In genomic region chr3:167626490-167626889, GRCh38 we compare ENCODE assay signal across 20 cellular contexts. TPM values are rescaled to one million over a fixed set of nuclear protein-coding genes. Genes with fewer than 3 reads are reported as not detected.
"Had no signal": no experiment of that assay in that cellular context is flagged by ENCODE, and none has a peak within 500 bp of the region (broad histone marks: within the 10 kb centered on the region; RNA-seq: fewer than 3 reads in every experiment).

No MANE protein-coding gene starts in this region.

- H3K4me1 ChIP-seq: body of pancreas, heart left ventricle, lower lobe of right lung, sigmoid colon, tibial nerve had no signal

- H3K27ac ChIP-seq: body of pancreas, coronary artery, heart left ventricle, lower lobe of right lung, sigmoid colon, tibial nerve had no signal

- H3K4me3 ChIP-seq: body of pancreas, coronary artery, heart left ventricle, lower lobe of right lung, sigmoid colon, tibial nerve had no signal

- DNase-seq: activated CD4-positive, alpha-beta T cell treated with anti-CD3 and anti-CD28 coated beads, Interleukin-2, amount 10 ng/mL, durations not matched to agents 24 days and 14 days; activated CD4-positive, CD25-positive, alpha-beta regulatory T cell; activated CD8-positive, alpha-beta memory T cell treated with anti-CD3 and anti-CD28 coated beads, Interleukin-2, amount 50 U/mL, for 4 hours; activated CD8-positive, alpha-beta T cell treated with anti-CD3 and anti-CD28 coated beads, Interleukin-2, amount 10 ng/mL, durations not matched to agents 7 days and 5 days; activated gamma-delta T cell; activated T-cell treated with anti-CD3 and anti-CD28 coated beads, Interleukin-2, amount 50 U/mL, for 48 hours; foreskin fibroblast; heart left ventricle; left cardiac atrium; lower lobe of right lung; sigmoid colon; stimulated activated CD4-positive, alpha-beta T cell treated with anti-CD3 and anti-CD28 coated beads, Interleukin-12 subunit alpha, Interleukin-12 subunit beta, amount 100 ng/mL, for 4 hours; stimulated activated CD4-positive, alpha-beta T cell treated with anti-CD3 and anti-CD28 coated beads, Interleukin-2, amount 100 ng/mL, for 24 hours; stimulated activated naive CD4-positive, alpha-beta T cell; SW 1271 had no signal

- H3K27me3 ChIP-seq: body of pancreas, heart left ventricle, sigmoid colon, tibial nerve had no signal

- H3K4me1 Mint-ChIP-seq: activated CD4-positive, alpha-beta T cell treated with anti-CD3 and anti-CD28 coated beads, Interleukin-2, amount 10 ng/mL, durations not matched to agents 24 days and 14 days; central memory CD8-positive, alpha-beta T cell had no signal

- H3K36me3 Mint-ChIP-seq: activated naive CD4-positive, alpha-beta T cell treated with anti-CD3 and anti-CD28 coated beads, Interleukin-2, amount 50 U/mL, for 72 hours had no signal

- H3K9me3 Mint-ChIP-seq: activated CD4-positive, alpha-beta T cell treated with anti-CD3 and anti-CD28 coated beads, Interleukin-2, amount 10 ng/mL, durations not matched to agents 24 days and 14 days; activated naive CD4-positive, alpha-beta T cell treated with anti-CD3 and anti-CD28 coated beads, Interleukin-2, amount 50 U/mL, for 72 hours; central memory CD8-positive, alpha-beta T cell had no signal

- H3K27me3 Mint-ChIP-seq: activated CD4-positive, alpha-beta T cell treated with anti-CD3 and anti-CD28 coated beads, Interleukin-2, amount 10 ng/mL, durations not matched to agents 24 days and 14 days had no signal

- H3K9me3 ChIP-seq: body of pancreas, heart left ventricle, lower lobe of right lung, sigmoid colon, tibial nerve had no signal

- H3K36me3 ChIP-seq: heart left ventricle, lower lobe of right lung, sigmoid colon, tibial nerve had no signal

- H3K27ac Mint-ChIP-seq: activated CD4-positive, alpha-beta T cell treated with anti-CD3 and anti-CD28 coated beads, Interleukin-2, amount 10 ng/mL, durations not matched to agents 24 days and 14 days; activated CD8-positive, alpha-beta T cell treated with anti-CD3 and anti-CD28 coated beads, Interleukin-2, amount 10 ng/mL, durations not matched to agents 7 days and 5 days; activated naive CD4-positive, alpha-beta T cell treated with anti-CD3 and anti-CD28 coated beads, Interleukin-2, amount 50 U/mL, for 72 hours had no signal

- H3K4me3 Mint-ChIP-seq: activated CD4-positive, alpha-beta T cell treated with anti-CD3 and anti-CD28 coated beads, Interleukin-2, amount 10 ng/mL, durations not matched to agents 24 days and 14 days; activated CD8-positive, alpha-beta T cell treated with anti-CD3 and anti-CD28 coated beads, Interleukin-2, amount 10 ng/mL, durations not matched to agents 7 days and 5 days; central memory CD8-positive, alpha-beta T cell had no signal

- ATAC-seq: activated CD8-positive, alpha-beta T cell treated with anti-CD3 and anti-CD28 coated beads, Interleukin-2, amount 10 ng/mL, durations not matched to agents 7 days and 5 days; activated naive CD4-positive, alpha-beta T cell treated with anti-CD3 and anti-CD28 coated beads, Interleukin-2, amount 50 U/mL, for 72 hours; body of pancreas; heart left ventricle; left cardiac atrium; lower lobe of right lung had no signal

RNA-seq across cellular contexts. Expression of gene WDR49, which starts 27.3 kb away (rescaled TPM):
- total RNA-seq: activated CD8-positive, alpha-beta T cell treated with anti-CD3 and anti-CD28 coated beads, Interleukin-2, amount 10 ng/mL, durations not matched to agents 7 days and 5 days had no signal
